ENCODE assay signal across 10 cellular contexts in genomic region chr10:22704348-22705341, GRCh38. TPM values are rescaled to one million over a fixed set of nuclear protein-coding genes. Genes with fewer than 3 reads are reported as not detected.
A peak's percentile ranks its signal among the peaks of the same experiment; 100 is the strongest.
DNase-seq lines count a peak whose midpoint lies in the region; ATAC-seq and TF ChIP-seq lines count a peak whose summit lies in the region.
"Had no signal": no experiment of that assay in that cellular context is flagged by ENCODE, and none has a peak within 500 bp of the region (broad histone marks: within the 10 kb centered on the region; RNA-seq: fewer than 3 reads in every experiment).

No MANE protein-coding gene starts in this region.

- DNase-seq in activated CD8-positive, alpha-beta memory T cell treated with anti-CD3 and anti-CD28 coated beads, Interleukin-2, amount 10 ng/mL, durations not matched to agents 7 days and 5 days, result no peak
- no peak for DNase-seq in activated CD8-positive, alpha-beta memory T cell treated with anti-CD3 and anti-CD28 coated beads, Interleukin-2, amount 50 U/mL, for 4 hours
- DNase-seq in NOMO-1 treated with DMSO at 0.1 percent for 48 hours (lab: John Stamatoyannopoulos, UW; ENCODE audit: unreplicated experiment) (peak; percentile 83), neural progenitor cell (ENCODE audit: low spot score) (no peak), NCI-H2081 treated with DMSO at 0.1 percent for 48 hours (lab: John Stamatoyannopoulos, UW) (no peak), Ammon's horn (ENCODE audit: low spot score) (no peak)
- no peak for DNase-seq in activated CD4-positive, CD25-positive, alpha-beta regulatory T cell treated with anti-CD3 and anti-CD28 coated beads, Interleukin-2, amount 50 U/mL, for 72 hours
- DNase-seq: caudate nucleus had no signal

- H3K9me3 Mint-ChIP-seq in activated CD8-positive, alpha-beta memory T cell treated with anti-CD3 and anti-CD28 coated beads, Interleukin-2, amount 10 ng/mL, durations not matched to agents 7 days and 5 days (ENCODE audit: low read depth), result no peaks in the 10 kb centered on the region
- no peaks in the 10 kb centered on the region for H3K9me3 Mint-ChIP-seq in neural progenitor cell

- H3K9ac ChIP-seq in neural progenitor cell, result no peak overlapping the region

- no peak overlapping the region for H3K4me3 Mint-ChIP-seq in activated CD8-positive, alpha-beta memory T cell treated with anti-CD3 and anti-CD28 coated beads, Interleukin-2, amount 10 ng/mL, durations not matched to agents 7 days and 5 days
- H3K4me3 Mint-ChIP-seq in neural progenitor cell, result no peak overlapping the region

- H3K4me1 ChIP-seq in neural progenitor cell, result no peaks in the 10 kb centered on the region

- no peaks in the 10 kb centered on the region for H3K36me3 ChIP-seq in neural progenitor cell

- H3K36me3 Mint-ChIP-seq in activated CD8-positive, alpha-beta memory T cell treated with anti-CD3 and anti-CD28 coated beads, Interleukin-2, amount 10 ng/mL, durations not matched to agents 7 days and 5 days, result peaks cover 62% of the 10 kb centered on the region
- H3K36me3 Mint-ChIP-seq in neural progenitor cell, result peaks cover 5% of the 10 kb centered on the region

- peaks cover 99% of the 10 kb centered on the region for H3K79me2 ChIP-seq in neural progenitor cell (ENCODE audit: low read depth)

- no peak overlapping the region for H3K27ac ChIP-seq in neural progenitor cell
- H3K27ac ChIP-seq: VCaP had no signal

- H3K27ac Mint-ChIP-seq in activated CD8-positive, alpha-beta memory T cell treated with anti-CD3 and anti-CD28 coated beads, Interleukin-2, amount 10 ng/mL, durations not matched to agents 7 days and 5 days, result peak overlapping the region; percentile 64
- H3K27ac Mint-ChIP-seq in neural progenitor cell, result peak overlapping the region; percentile 11

- H3K4me2 ChIP-seq in neural progenitor cell, result no peak overlapping the region

- no peaks in the 10 kb centered on the region for H3K27me3 Mint-ChIP-seq in activated CD8-positive, alpha-beta memory T cell treated with anti-CD3 and anti-CD28 coated beads, Interleukin-2, amount 10 ng/mL, durations not matched to agents 7 days and 5 days
- H3K27me3 Mint-ChIP-seq in neural progenitor cell (ENCODE audit: insufficient read depth, low read depth), result no peaks in the 10 kb centered on the region

- H3K4me3 ChIP-seq in neural progenitor cell, result no peak overlapping the region

- TF ChIP-seq CTCF in neural progenitor cell (IDR thresholded peaks at IDR 0.05), result no peak

- H3K27me3 ChIP-seq in neural progenitor cell, result no peaks in the 10 kb centered on the region

- peaks cover 88% of the 10 kb centered on the region for H3K4me1 Mint-ChIP-seq in activated CD8-positive, alpha-beta memory T cell treated with anti-CD3 and anti-CD28 coated beads, Interleukin-2, amount 10 ng/mL, durations not matched to agents 7 days and 5 days
- peaks cover 3% of the 10 kb centered on the region for H3K4me1 Mint-ChIP-seq in neural progenitor cell

- ATAC-seq in activated CD8-positive, alpha-beta memory T cell treated with anti-CD3 and anti-CD28 coated beads, Interleukin-2, amount 10 ng/mL, durations not matched to agents 7 days and 5 days, result no peak
- peak; percentile 36 for ATAC-seq in GM21825 (IDR thresholded peaks at IDR 0.05; ENCODE audit: unreplicated experiment)

- H3F3A ChIP-seq in neural progenitor cell (ENCODE audit: low read depth), result no peaks in the 10 kb centered on the region

- CTCF ChIA-PET in activated CD8-positive, alpha-beta memory T cell treated with anti-CD3 and anti-CD28 coated beads, Interleukin-2, amount 10 ng/mL, durations not matched to agents 7 days and 5 days (lab: Charles Lee), result interaction anchor here (1.0 to 1.5 kb wide), 6 partner anchors 9 to 82 kb away, joined by 3 to 4 read pairs (median 3); no protein-coding TSS in a partner anchor

- H3K9me3 ChIP-seq in neural progenitor cell (ENCODE audit: low read depth), result no peaks in the 10 kb centered on the region

- H2AFZ ChIP-seq in neural progenitor cell (replicated peaks), result no peak overlapping the region

- H4K20me1 ChIP-seq in neural progenitor cell (ENCODE audit: low read depth), result peaks cover 41% of the 10 kb centered on the region

RNA-seq across cellular contexts. Expression of gene PIP4K2A, which starts 9.7 kb away (rescaled TPM):
- 100 to 1,000 TPM; 129 to 136 TPM for total RNA-seq in activated CD8-positive, alpha-beta memory T cell treated with anti-CD3 and anti-CD28 coated beads, Interleukin-2, amount 10 ng/mL, durations not matched to agents 7 days and 5 days
- 23.7 and 37.6 TPM in 2 replicates for total RNA-seq in neural progenitor cell (ENCODE audit: low replicate concordance)
